ENCODE assay signal across 8 cellular contexts in the genomic region with DNA sequence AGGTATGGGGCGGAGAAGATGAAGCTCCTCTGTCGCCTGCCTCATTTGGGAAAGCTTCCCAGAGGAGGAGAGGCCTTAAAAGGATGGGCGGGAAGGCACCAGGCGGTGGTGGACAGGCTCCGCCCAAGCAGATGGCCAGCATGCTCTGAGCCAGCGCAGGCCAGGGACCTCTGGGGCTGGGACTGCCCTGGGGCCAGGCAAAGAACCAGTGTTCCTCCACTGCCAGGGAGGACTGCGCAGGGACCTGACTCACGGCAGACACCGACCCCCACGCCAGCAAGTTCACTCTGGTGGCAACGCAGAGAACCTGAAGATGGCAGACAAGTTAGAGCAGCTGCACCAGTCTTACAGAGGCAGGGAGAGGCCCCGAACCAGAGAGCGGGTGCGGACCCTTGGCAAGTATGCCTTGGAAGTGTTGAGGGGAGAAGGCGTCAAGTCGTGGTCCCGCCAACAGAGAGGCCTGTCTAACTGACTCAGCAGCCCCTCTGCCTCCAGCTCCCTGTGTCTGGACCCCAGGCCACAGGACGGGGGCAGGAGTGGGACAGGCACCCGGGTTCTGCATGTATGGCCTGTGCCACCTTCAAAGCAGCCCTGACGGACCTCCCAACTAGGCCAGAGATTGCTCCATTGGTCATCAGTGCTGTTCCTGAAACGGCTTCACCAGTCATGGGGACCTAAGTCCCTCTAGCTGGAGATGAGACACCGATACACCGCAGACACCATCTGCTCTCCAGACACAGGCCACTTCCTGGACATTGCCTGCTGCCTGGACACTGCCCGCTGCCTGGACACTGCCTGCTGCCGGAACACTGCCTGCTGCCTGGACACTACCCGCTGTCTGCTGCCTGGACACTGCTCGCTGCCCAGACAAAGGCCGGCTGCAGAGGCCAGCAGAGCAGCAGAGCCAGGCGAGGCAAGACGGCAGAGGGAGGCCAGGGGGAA.
DNase-seq lines count a peak whose midpoint lies in the region; ATAC-seq and TF ChIP-seq lines count a peak whose summit lies in the region.

No MANE protein-coding gene starts in this region.

- H3K27me3 ChIP-seq in sigmoid colon: no peaks in the 10 kb centered on the region

- peak; percentile 40 for DNase-seq in ELF-1 (ENCODE audit: low read depth, low spot score)
- DNase-seq in T-helper 17 cell: peak in 1 of 3 donors; percentile 3
- DNase-seq in Right ventricle myocardium inferior (ENCODE audit: missing footprints): no peak
- DNase-seq in sigmoid colon: peak; percentile 92
- DNase-seq in activated gamma-delta T cell treated with Interleukin-2 at 50 U/mL for 16 hours: no peak
- no peak for DNase-seq in activated naive CD8-positive, alpha-beta T cell treated with anti-CD3 and anti-CD28 coated beads for 36 hours

- TF ChIP-seq POLR2A in sigmoid colon (IDR thresholded peaks at IDR 0.05): no peak

- peaks cover 0 to 97% (median 95%) of the 10 kb centered on the region in 4 donors for H3K4me1 ChIP-seq in sigmoid colon

- no peaks in the 10 kb centered on the region for H3K27me3 Mint-ChIP-seq in T-helper 17 cell
- H3K27me3 Mint-ChIP-seq in activated naive CD8-positive, alpha-beta T cell treated with anti-CD3 and anti-CD28 coated beads for 36 hours: peaks cover 31% of the 10 kb centered on the region

- H3K27ac ChIP-seq in sigmoid colon: peak overlapping the region; percentile 79 to 89 (median 86)

- H3K4me3 ChIP-seq in sigmoid colon: peak overlapping the region in 1 of 4 donors; percentile 18

- no peak for TF ChIP-seq EP300 in sigmoid colon (IDR thresholded peaks at IDR 0.05)

- H3K9me3 ChIP-seq in T-helper 17 cell (ENCODE audit: control insufficient read depth, low read length, poor library complexity, severe bottlenecking): no peaks in the 10 kb centered on the region
- H3K9me3 ChIP-seq in sigmoid colon: no peaks in the 10 kb centered on the region

- TF ChIP-seq CTCF in sigmoid colon (IDR thresholded peaks at IDR 0.05): no peak

- H3K36me3 ChIP-seq in sigmoid colon: no peaks in the 10 kb centered on the region

- H3K27ac Mint-ChIP-seq in T-helper 17 cell: peak overlapping the region; percentile 96
- no peak overlapping the region for H3K27ac Mint-ChIP-seq in activated naive CD8-positive, alpha-beta T cell treated with anti-CD3 and anti-CD28 coated beads for 36 hours

- ATAC-seq in T-helper 17 cell (no peak), Right ventricle myocardium inferior (peak; percentile 83), HG02885 (IDR thresholded peaks at IDR 0.05; ENCODE audit: poor library complexity, unreplicated experiment) (no peak), GM18519 (IDR thresholded peaks at IDR 0.05; ENCODE audit: low FRiP score, unreplicated experiment) (no peak)

- H3K9me3 Mint-ChIP-seq in activated naive CD8-positive, alpha-beta T cell treated with anti-CD3 and anti-CD28 coated beads for 36 hours: no peaks in the 10 kb centered on the region

- peaks cover 34% of the 10 kb centered on the region for H3K4me1 Mint-ChIP-seq in T-helper 17 cell
- peaks cover 44% of the 10 kb centered on the region for H3K4me1 Mint-ChIP-seq in activated naive CD8-positive, alpha-beta T cell treated with anti-CD3 and anti-CD28 coated beads for 36 hours

- intact Hi-C loops in Right ventricle myocardium inferior (cut with DNase I) (no loop called here), sigmoid colon (cut with DNase I) (no loop called here)

- peaks cover 2% of the 10 kb centered on the region for H3K36me3 Mint-ChIP-seq in T-helper 17 cell (ENCODE audit: low read depth)
- peaks cover 3% of the 10 kb centered on the region for H3K36me3 Mint-ChIP-seq in activated naive CD8-positive, alpha-beta T cell treated with anti-CD3 and anti-CD28 coated beads for 36 hours

- 87% methylated on average over 30 of the region's 30 CpGs for WGBS in sigmoid colon, 2 donors

- peak overlapping the region; percentile 92 for H3K4me3 Mint-ChIP-seq in T-helper 17 cell
- H3K4me3 Mint-ChIP-seq in activated naive CD8-positive, alpha-beta T cell treated with anti-CD3 and anti-CD28 coated beads for 36 hours: no peak overlapping the region

Comparison
In these comparisons a context has a peak if more than half of its experiments do, and no peak if none do; other contexts are left out.
1. DNase-seq: peak in ELF-1 (single experiment) and sigmoid colon (single experiment); none in Right ventricle myocardium inferior (single experiment), activated gamma-delta T cell treated with Interleukin-2 at 50 U/mL for 16 hours (single experiment) and activated naive CD8-positive, alpha-beta T cell treated with anti-CD3 and anti-CD28 coated beads for 36 hours (single experiment).